In genomic region chr6:1832844-1833787, GRCh38 we compare ENCODE assay signal across 11 cellular contexts.
DNase-seq lines count a peak whose midpoint lies in the region; ATAC-seq and TF ChIP-seq lines count a peak whose summit lies in the region.
"Had no signal": no experiment of that assay in that cellular context is flagged by ENCODE, and none has a peak within 500 bp of the region (broad histone marks: within the 10 kb centered on the region; RNA-seq: fewer than 3 reads in every experiment).

No MANE protein-coding gene starts in this region.

- H3K9me3 Mint-ChIP-seq in neural progenitor cell: peaks cover 15% of the 10 kb centered on the region

- H3K27ac Mint-ChIP-seq in neural progenitor cell: peak overlapping the region; percentile 28

- no peak overlapping the region for H3K9ac ChIP-seq in neural progenitor cell

- H3K27ac ChIP-seq in neural progenitor cell (no peak overlapping the region), SJCRH30 (no peak overlapping the region)
- H3K27ac ChIP-seq: cardiac muscle cell had no signal

- H3K36me3 Mint-ChIP-seq in neural progenitor cell: no peaks in the 10 kb centered on the region

- H3K4me3 ChIP-seq in epithelial cell of esophagus (ENCODE audit: low read length): no peak overlapping the region
- no peak overlapping the region for H3K4me3 ChIP-seq in neural progenitor cell
- no peak overlapping the region for H3K4me3 ChIP-seq in SJCRH30
- H3K4me3 ChIP-seq in MG63: no peak overlapping the region
- H3K4me3 ChIP-seq: cardiac muscle cell had no signal

- no peak overlapping the region for H3K4me3 Mint-ChIP-seq in neural progenitor cell

- H3K27me3 Mint-ChIP-seq in neural progenitor cell (ENCODE audit: insufficient read depth, low read depth): no peaks in the 10 kb centered on the region

- no peak for ATAC-seq in HG03457 (IDR thresholded peaks at IDR 0.05; ENCODE audit: unreplicated experiment)
- ATAC-seq in GM19463 (IDR thresholded peaks at IDR 0.05; ENCODE audit: unreplicated experiment): no peak

- H3K79me2 ChIP-seq in neural progenitor cell (ENCODE audit: low read depth): no peaks in the 10 kb centered on the region

- H3K27me3 ChIP-seq in neural progenitor cell (no peaks in the 10 kb centered on the region), SJCRH30 (no peaks in the 10 kb centered on the region), MG63 (no peaks in the 10 kb centered on the region)
- H3K27me3 ChIP-seq: cardiac muscle cell had no signal

- H2AFZ ChIP-seq in neural progenitor cell (replicated peaks): no peak overlapping the region

- H3K4me1 Mint-ChIP-seq in neural progenitor cell: peaks cover 26% of the 10 kb centered on the region

- peaks cover 33% of the 10 kb centered on the region for H3K4me1 ChIP-seq in neural progenitor cell
- H3K4me1 ChIP-seq in SJCRH30: no peaks in the 10 kb centered on the region

- no peaks in the 10 kb centered on the region for H4K20me1 ChIP-seq in neural progenitor cell (ENCODE audit: low read depth)

- H3K4me2 ChIP-seq in neural progenitor cell: no peak overlapping the region

- H3K9me3 ChIP-seq in neural progenitor cell (ENCODE audit: low read depth) (no peaks in the 10 kb centered on the region), SJCRH30 (replicated peaks) (no peaks in the 10 kb centered on the region), MG63 (peaks cover under 1% of the 10 kb centered on the region; the same call in 1 of the 2 replicates)

- TF ChIP-seq CTCF in epithelial cell of esophagus (IDR thresholded peaks at IDR 0.05; ENCODE audit: insufficient read depth, low read depth, low read length, missing control alignments): no peak
- TF ChIP-seq CTCF in neural progenitor cell (IDR thresholded peaks at IDR 0.05): no peak

- peaks cover 13% of the 10 kb centered on the region for H3F3A ChIP-seq in neural progenitor cell (ENCODE audit: low read depth)

- DNase-seq in COLO668 (lab: John Stamatoyannopoulos, UW; ENCODE audit: unreplicated experiment) (peak; percentile 2), NCI-H2196 treated with DMSO at 0.1 percent for 48 hours (lab: John Stamatoyannopoulos, UW; ENCODE audit: unreplicated experiment) (peak; percentile 17), epithelial cell of esophagus (ENCODE audit: low read depth) (peak; percentile 11), neural progenitor cell (ENCODE audit: low spot score) (no peak), SJCRH30 (no peak), MG63 (no peak)
- DNase-seq: Calu3, midbrain had no signal

- H3K36me3 ChIP-seq in neural progenitor cell (no peaks in the 10 kb centered on the region), SJCRH30 (no peaks in the 10 kb centered on the region), MG63 (no peaks in the 10 kb centered on the region)
- H3K36me3 ChIP-seq: cardiac muscle cell had no signal

Comparison
In these comparisons a context has a peak if more than half of its experiments do, and no peak if none do; other contexts are left out.
1. DNase-seq: peak in COLO668 (single experiment), NCI-H2196 treated with DMSO at 0.1 percent for 48 hours (single experiment) and epithelial cell of esophagus (single experiment); none in neural progenitor cell (single experiment), SJCRH30 (0 of 2) and MG63 (single experiment).